Comparison of ENCODE assay signal across 16 cellular contexts in the genomic region with DNA sequence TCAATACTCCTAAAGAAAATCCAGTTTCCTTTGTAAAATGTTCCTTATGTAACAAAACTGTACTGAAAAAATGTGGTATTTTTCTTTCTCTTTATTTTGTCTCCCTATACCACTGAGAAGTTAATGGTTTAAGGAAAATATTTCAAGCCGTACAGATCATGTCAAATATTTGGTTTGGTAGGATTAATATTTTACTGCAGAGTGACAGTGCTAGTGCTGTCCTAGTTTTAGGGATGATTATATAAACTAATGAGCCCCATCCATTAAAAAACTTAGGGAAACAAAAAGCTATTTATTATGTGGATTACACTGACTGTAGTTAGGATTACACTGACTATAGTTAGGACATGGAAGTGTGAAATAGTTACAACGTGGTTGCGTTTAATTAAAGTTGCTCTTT.
DNase-seq lines count a peak whose midpoint lies in the region; ATAC-seq, FAIRE-seq and TF ChIP-seq lines count a peak whose summit lies in the region.
"Had no signal": no experiment of that assay in that cellular context is flagged by ENCODE, and none has a peak within 500 bp of the region (broad histone marks: within the 10 kb centered on the region; RNA-seq: fewer than 3 reads in every experiment).

No MANE protein-coding gene starts in this region.

- no peak overlapping the region for H3K4me3 ChIP-seq in A549
- H3K4me3 ChIP-seq: GM12878 had no signal

- DNase-seq in A549 (ENCODE audit: low read depth in 1 of 2, low spot score in 1 of 2) (no peak), left lobe of liver (ENCODE audit: low spot score) (no peak), osteocyte (ENCODE audit: extremely low spot score, unreplicated experiment) (no peak), DMS 273 (lab: John Stamatoyannopoulos, UW; ENCODE audit: unreplicated experiment) (no peak)
- DNase-seq in stimulated activated CD4-positive, alpha-beta T cell treated with anti-CD3 and anti-CD28 coated beads, Interleukin-4, amount 100 ng/mL, for 4 hours: no peak
- DNase-seq in activated CD8-positive, alpha-beta memory T cell treated with anti-CD3 and anti-CD28 coated beads, Interleukin-2, amount 10 ng/mL, durations not matched to agents 7 days and 5 days: no peak
- DNase-seq: C1 segment of cervical spinal cord; Calu3; CD4-positive, alpha-beta T cell; DMS79 had no signal

- CTCF ChIA-PET in A549 (lab: Yijun Ruan, JAX): interaction anchor here (0.5 to 5.4 kb wide), 27 partner anchors 9 to 223 kb away, joined by 3 to 34 read pairs (median 4); no protein-coding TSS in a partner anchor
- CTCF ChIA-PET in activated CD8-positive, alpha-beta memory T cell treated with anti-CD3 and anti-CD28 coated beads, Interleukin-2, amount 10 ng/mL, durations not matched to agents 7 days and 5 days (lab: Charles Lee): interaction anchor here (0.6 to 1.9 kb wide), 9 partner anchors 8 to 227 kb away, joined by 3 to 4 read pairs (median 3); no protein-coding TSS in a partner anchor

- peak overlapping the region; percentile 37 for H3K27ac Mint-ChIP-seq in osteocyte (ENCODE audit: unreplicated experiment)
- no peak overlapping the region for H3K27ac Mint-ChIP-seq in activated CD8-positive, alpha-beta memory T cell treated with anti-CD3 and anti-CD28 coated beads, Interleukin-2, amount 10 ng/mL, durations not matched to agents 7 days and 5 days
- H3K27ac Mint-ChIP-seq: B cell; CD4-positive, alpha-beta T cell; HFFc6 had no signal

- no peak for TF ChIP-seq EP300 in A549 (IDR thresholded peaks at IDR 0.05)

- H3K4me1 ChIP-seq in A549: peaks cover 36% of the 10 kb centered on the region

- peaks cover 33% of the 10 kb centered on the region for H3K4me1 Mint-ChIP-seq in osteocyte (ENCODE audit: unreplicated experiment)
- peaks cover 5% of the 10 kb centered on the region for H3K4me1 Mint-ChIP-seq in activated CD8-positive, alpha-beta memory T cell treated with anti-CD3 and anti-CD28 coated beads, Interleukin-2, amount 10 ng/mL, durations not matched to agents 7 days and 5 days

- ATAC-seq in A549: no peak
- peak; percentile 74 for ATAC-seq in left lobe of liver
- no peak for ATAC-seq in HG02870 (IDR thresholded peaks at IDR 0.05; ENCODE audit: unreplicated experiment)
- ATAC-seq in activated CD8-positive, alpha-beta memory T cell treated with anti-CD3 and anti-CD28 coated beads, Interleukin-2, amount 10 ng/mL, durations not matched to agents 7 days and 5 days: no peak

- TF ChIP-seq POLR2A in A549 (IDR thresholded peaks at IDR 0.05; ENCODE audit: low read length): no peak

- H3K27me3 Mint-ChIP-seq in osteocyte (ENCODE audit: unreplicated experiment): no peaks in the 10 kb centered on the region
- H3K27me3 Mint-ChIP-seq in activated CD8-positive, alpha-beta memory T cell treated with anti-CD3 and anti-CD28 coated beads, Interleukin-2, amount 10 ng/mL, durations not matched to agents 7 days and 5 days: peaks cover 8% of the 10 kb centered on the region
- H3K27me3 Mint-ChIP-seq: B cell; CD4-positive, alpha-beta T cell had no signal

- POLR2A ChIA-PET in A549 (lab: Yijun Ruan, JAX): no interaction called here

- no peaks in the 10 kb centered on the region for H3K9me3 Mint-ChIP-seq in osteocyte (ENCODE audit: unreplicated experiment)
- no peaks in the 10 kb centered on the region for H3K9me3 Mint-ChIP-seq in activated CD8-positive, alpha-beta memory T cell treated with anti-CD3 and anti-CD28 coated beads, Interleukin-2, amount 10 ng/mL, durations not matched to agents 7 days and 5 days (ENCODE audit: low read depth)
- H3K9me3 Mint-ChIP-seq: CD4-positive, alpha-beta T cell; HFFc6 had no signal

- no peaks in the 10 kb centered on the region for H3K9me3 ChIP-seq in A549

- 53% methylated on average over 3 of the region's 3 CpGs for WGBS in A549 (ENCODE audit: missing lambda C conversion rate)

- TF ChIP-seq CTCF in A549 (IDR thresholded peaks at IDR 0.05) (no peak), osteocyte (IDR thresholded peaks at IDR 0.05) (no peak)

- no peak overlapping the region for H3K4me3 Mint-ChIP-seq in osteocyte (ENCODE audit: unreplicated experiment)
- no peak overlapping the region for H3K4me3 Mint-ChIP-seq in activated CD8-positive, alpha-beta memory T cell treated with anti-CD3 and anti-CD28 coated beads, Interleukin-2, amount 10 ng/mL, durations not matched to agents 7 days and 5 days
- H3K4me3 Mint-ChIP-seq: B cell; CD4-positive, alpha-beta T cell; HFFc6 had no signal

- H3K36me3 Mint-ChIP-seq in osteocyte (ENCODE audit: unreplicated experiment): no peaks in the 10 kb centered on the region
- H3K36me3 Mint-ChIP-seq in activated CD8-positive, alpha-beta memory T cell treated with anti-CD3 and anti-CD28 coated beads, Interleukin-2, amount 10 ng/mL, durations not matched to agents 7 days and 5 days: no peaks in the 10 kb centered on the region

- no peak overlapping the region for H3K27ac ChIP-seq in A549
- H3K27ac ChIP-seq: HL-60 had no signal

- peak overlapping the region; percentile 47 for H3K4me2 ChIP-seq in A549

- FAIRE-seq in A549 (lab: Jason Lieb, UNC) (no peak), colon (lab: Jason Lieb, UNC) (peak; percentile 14)

- TF ChIP-seq RAD21 in A549 (conservative IDR thresholded peaks at IDR 0.05 in 1 of 2, IDR thresholded peaks at IDR 0.05 in 1 of 2): no peak

TF ChIP-seq in A549, 52 proteins besides CTCF, POLR2A, EP300 and RAD21:
- TF ChIP-seq POLR2AphosphoS2 (conservative IDR thresholded peaks at IDR 0.05; ENCODE audit: low read length) (no peak), HMGXB4 (CRISPR knock-in tag; IDR thresholded peaks at IDR 0.05; ENCODE audit: borderline replicate concordance) (no peak), SREBF2 (IDR thresholded peaks at IDR 0.05) (no peak), RFX5 (IDR thresholded peaks at IDR 0.05) (no peak), CBX2 (IDR thresholded peaks at IDR 0.05; ENCODE audit: borderline replicate concordance, low read depth) (no peak), FOXS1 (CRISPR knock-in tag; IDR thresholded peaks at IDR 0.05) (no peak), FOSB (CRISPR knock-in tag; IDR thresholded peaks at IDR 0.05) (no peak)
- TF ChIP-seq, protein P1, sequence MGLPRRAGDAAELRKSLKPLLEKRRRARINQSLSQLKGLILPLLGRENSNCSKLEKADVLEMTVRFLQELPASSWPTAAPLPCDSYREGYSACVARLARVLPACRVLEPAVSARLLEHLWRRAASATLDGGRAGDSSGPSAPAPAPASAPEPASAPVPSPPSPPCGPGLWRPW (IDR thresholded peaks at IDR 0.05): no peak
- TF ChIP-seq, protein P2, sequence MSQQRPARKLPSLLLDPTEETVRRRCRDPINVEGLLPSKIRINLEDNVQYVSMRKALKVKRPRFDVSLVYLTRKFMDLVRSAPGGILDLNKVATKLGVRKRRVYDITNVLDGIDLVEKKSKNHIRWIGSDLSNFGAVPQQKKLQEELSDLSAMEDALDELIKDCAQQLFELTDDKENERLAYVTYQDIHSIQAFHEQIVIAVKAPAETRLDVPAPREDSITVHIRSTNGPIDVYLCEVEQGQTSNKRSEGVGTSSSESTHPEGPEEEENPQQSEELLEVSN (IDR thresholded peaks at IDR 0.05; ENCODE audit: borderline replicate concordance, low read depth): no peak
